ENCODE assay signal across 26 cellular contexts in genomic region chr10:1233031-1233430, GRCh38.
"Had no signal": no experiment of that assay in that cellular context is flagged by ENCODE, and none has a peak within 500 bp of the region (broad histone marks: within the 10 kb centered on the region; RNA-seq: fewer than 3 reads in every experiment).

No MANE protein-coding gene starts in this region.

- H3K36me3 ChIP-seq: gastrocnemius medialis, neural progenitor cell, right atrium auricular region, thoracic aorta, tibial nerve, upper lobe of left lung had no signal

- H3K36me3 Mint-ChIP-seq: neural progenitor cell; stimulated activated effector memory CD8-positive, alpha-beta T cell treated with anti-CD3 and anti-CD28 coated beads, Interleukin-12 subunit alpha, Interleukin-12 subunit beta, amount 100 ng/mL, for 72 hours had no signal

- H3K9me3 ChIP-seq: gastrocnemius medialis, right atrium auricular region, thoracic aorta, tibial nerve, upper lobe of left lung had no signal

- H3K4me1 Mint-ChIP-seq: naive thymus-derived CD4-positive, alpha-beta T cell; stimulated activated effector memory CD8-positive, alpha-beta T cell treated with anti-CD3 and anti-CD28 coated beads, Interleukin-12 subunit alpha, Interleukin-12 subunit beta, amount 100 ng/mL, for 72 hours had no signal

- H3K27ac Mint-ChIP-seq: nephron; neural progenitor cell; progenitor cell of endocrine pancreas; stimulated activated effector memory CD8-positive, alpha-beta T cell treated with anti-CD3 and anti-CD28 coated beads, Interleukin-12 subunit alpha, Interleukin-12 subunit beta, amount 100 ng/mL, for 72 hours had no signal

- H3K4me3 ChIP-seq: dorsolateral prefrontal cortex, gastrocnemius medialis, neural progenitor cell, right atrium auricular region, smooth muscle cell, thoracic aorta, tibial nerve, upper lobe of left lung had no signal

- H3K27me3 ChIP-seq: dorsolateral prefrontal cortex, gastrocnemius medialis, right atrium auricular region, tibial nerve, upper lobe of left lung had no signal

- DNase-seq: effector CD4-positive, alpha-beta T cell; foreskin fibroblast; gastrocnemius medialis; kidney; mammary epithelial cell; mesendoderm; midbrain; naive thymus-derived CD4-positive, alpha-beta T cell; stimulated activated CD4-positive, alpha-beta T cell treated with anti-CD3 and anti-CD28 coated beads, Interleukin-2, amount 100 ng/mL, for 24 hours; stimulated activated CD4-positive, alpha-beta T cell treated with anti-CD3 and anti-CD28 coated beads, Interleukin-4, amount 100 ng/mL, for 24 hours; stimulated activated naive CD4-positive, alpha-beta T cell treated with Interleukin-2 at 50 U/mL for 16 hours; upper lobe of left lung had no signal

- H3K4me3 Mint-ChIP-seq: naive thymus-derived CD4-positive, alpha-beta T cell; nephron; neural progenitor cell; stimulated activated effector memory CD8-positive, alpha-beta T cell treated with anti-CD3 and anti-CD28 coated beads, Interleukin-12 subunit alpha, Interleukin-12 subunit beta, amount 100 ng/mL, for 72 hours had no signal

- H3K9me3 Mint-ChIP-seq: nephron; neural progenitor cell; stimulated activated effector memory CD8-positive, alpha-beta T cell treated with anti-CD3 and anti-CD28 coated beads, Interleukin-12 subunit alpha, Interleukin-12 subunit beta, amount 100 ng/mL, for 72 hours had no signal

- H3K4me1 ChIP-seq: gastrocnemius medialis, parathyroid adenoma, right atrium auricular region, tibial nerve, upper lobe of left lung had no signal

- ATAC-seq: esophagus mucosa; gastrocnemius medialis; left lobe of liver; sciatic nerve; stimulated activated effector memory CD8-positive, alpha-beta T cell treated with anti-CD3 and anti-CD28 coated beads, Interleukin-12 subunit alpha, Interleukin-12 subunit beta, amount 100 ng/mL, for 72 hours had no signal

- H3K27ac ChIP-seq: epithelial cell of prostate, gastrocnemius medialis, neural progenitor cell, parathyroid adenoma, right atrium auricular region, thoracic aorta, tibial nerve, upper lobe of left lung had no signal
